ENCODE assay signal across 27 cellular contexts in the genomic region with DNA sequence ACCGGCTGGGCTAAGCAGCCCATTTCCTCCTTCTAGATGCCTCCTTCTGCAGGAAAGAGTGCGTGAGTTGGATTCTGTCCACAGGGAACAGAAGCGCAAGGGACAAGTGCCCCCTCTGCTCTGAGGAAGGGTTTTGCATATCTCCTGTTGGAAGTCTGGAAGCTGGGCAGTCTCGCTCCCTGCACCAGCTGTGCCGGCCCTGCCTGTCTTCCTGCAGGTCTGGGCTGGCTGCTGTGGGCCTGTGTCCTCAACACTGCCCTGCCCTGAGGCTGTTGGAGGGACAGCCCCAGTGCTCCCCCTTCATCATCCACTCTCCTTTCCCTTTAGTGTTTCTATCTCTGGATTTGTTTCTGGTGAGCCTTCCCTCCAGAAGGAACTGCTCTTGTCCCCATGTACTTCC. TPM values are rescaled to one million over a fixed set of nuclear protein-coding genes. Genes with fewer than 3 reads are reported as not detected.
DNase-seq lines count a peak whose midpoint lies in the region; ATAC-seq and TF ChIP-seq lines count a peak whose summit lies in the region.
"Had no signal": no experiment of that assay in that cellular context is flagged by ENCODE, and none has a peak within 500 bp of the region (broad histone marks: within the 10 kb centered on the region; RNA-seq: fewer than 3 reads in every experiment).

No MANE protein-coding gene starts in this region.

- H3K9me2 ChIP-seq in GM23248 (ENCODE audit: insufficient read depth) = no peaks in the 10 kb centered on the region

- peaks cover 5% of the 10 kb centered on the region for H3K36me3 Mint-ChIP-seq in activated B cell treated with CpG ODN at 0.5 μM for 24 hours (ENCODE audit: low read depth)
- H3K36me3 Mint-ChIP-seq: activated CD4-positive, alpha-beta memory T cell treated with anti-CD3 and anti-CD28 coated beads for 36 hours; activated naive CD8-positive, alpha-beta T cell; CD14-positive monocyte; natural killer cell treated with Interleukin-12 subunit alpha and Interleukin-12 subunit beta and Interleukin-15 and Interleukin-18, amount 100 ng/mL, for 72 hours had no signal

- no peaks in the 10 kb centered on the region for H3K27me3 Mint-ChIP-seq in activated B cell treated with CpG ODN at 0.5 μM for 24 hours
- H3K27me3 Mint-ChIP-seq: activated CD4-positive, alpha-beta memory T cell treated with anti-CD3 and anti-CD28 coated beads for 36 hours; activated naive CD8-positive, alpha-beta T cell; natural killer cell treated with Interleukin-12 subunit alpha and Interleukin-12 subunit beta and Interleukin-15 and Interleukin-18, amount 100 ng/mL, for 72 hours had no signal

- no peaks in the 10 kb centered on the region for H3F3A ChIP-seq in GM23248 (ENCODE audit: insufficient read depth)

- no peak overlapping the region for H2AFZ ChIP-seq in GM23248
- H2AFZ ChIP-seq: PC-9 had no signal

- in situ Hi-C loops in GM23248 (cut with MboI) = no loop called here

- WGBS in heart right ventricle, 2 donors = 23 to 42% methylated on average over 5 of the region's 5 CpGs
- WGBS in GM23248 (ENCODE audit: low coverage in 1 of 2, low lambda C conversion rate in 2 of 2, missing lambda C conversion rate in 2 of 2), 2 experiments = 76 to 78% methylated on average over 5 of the region's 5 CpGs

- CTCF ChIA-PET in activated B cell treated with CpG ODN at 0.5 μM for 24 hours (lab: Charles Lee) = interaction anchor here (1.2 to 12.5 kb wide), 4 partner anchors 11 to 146 kb away, joined by 4 to 212 read pairs (median 6); no protein-coding TSS in a partner anchor

- H4K20me1 ChIP-seq in GM23248 (ENCODE audit: insufficient read depth) = no peaks in the 10 kb centered on the region

- intact Hi-C loops in heart right ventricle (cut with DNase I) = no loop called here
- intact Hi-C loops in left ventricle myocardium superior (cut with micrococcal nuclease) = no loop called here
- intact Hi-C loops in activated B cell treated with CpG ODN at 0.5 μM for 24 hours (cut with micrococcal nuclease) = loop anchor here (2.0 kb wide), 1 partner anchor 15 kb away; no protein-coding TSS in a partner anchor
- intact Hi-C loops in lower lobe of right lung (cut with DNase I) = no loop called here
- intact Hi-C loops in upper lobe of right lung (cut with DNase I) = no loop called here

- DNase-seq in heart right ventricle (no peak), left ventricle myocardium superior (no peak), activated B cell treated with CpG ODN at 0.5 μM for 24 hours (no peak), lower lobe of right lung (no peak), upper lobe of right lung (no peak), NCI-H1417 treated with DMSO at 0.1 percent for 48 hours (lab: John Stamatoyannopoulos, UW) (no peak), GM23248 (no peak)
- DNase-seq: activated CD4-positive, alpha-beta memory T cell treated with anti-CD3 and anti-CD28 coated beads for 36 hours; Calu3; central memory CD4-positive, alpha-beta T cell; dorsolateral prefrontal cortex; NCI-H1092 treated with DMSO at 0.1 percent for 48 hours; NCI-H187 treated with DMSO at 0.1 percent for 48 hours; NCI-H524 treated with DMSO at 0.1 percent for 48 hours; NK-92 treated with Interleukin-12 subunit alpha and Interleukin-12 subunit beta, amount 100 ng/mL, for 24 hours; PC-9; retina; SHP77 treated with DMSO at 0.1 percent for 48 hours; substantia nigra had no signal

- H3K9ac ChIP-seq in GM23248 = no peak overlapping the region

- TF ChIP-seq CTCF in heart right ventricle (IDR thresholded peaks at IDR 0.05) (no peak), activated B cell treated with CpG ODN at 0.5 μM for 24 hours (IDR thresholded peaks at IDR 0.05) (no peak), lower lobe of right lung (IDR thresholded peaks at IDR 0.05) (no peak), upper lobe of right lung (IDR thresholded peaks at IDR 0.05) (no peak)

- no peaks in the 10 kb centered on the region for H3K36me3 ChIP-seq in heart right ventricle
- H3K36me3 ChIP-seq in lower lobe of right lung = no peaks in the 10 kb centered on the region
- no peaks in the 10 kb centered on the region for H3K36me3 ChIP-seq in upper lobe of right lung
- no peaks in the 10 kb centered on the region for H3K36me3 ChIP-seq in GM23248 (ENCODE audit: low read depth)

- H3K4me3 Mint-ChIP-seq in activated B cell treated with CpG ODN at 0.5 μM for 24 hours = peak overlapping the region; percentile 7
- H3K4me3 Mint-ChIP-seq: activated CD4-positive, alpha-beta memory T cell treated with anti-CD3 and anti-CD28 coated beads for 36 hours; activated naive CD8-positive, alpha-beta T cell; CD14-positive monocyte; natural killer cell treated with Interleukin-12 subunit alpha and Interleukin-12 subunit beta and Interleukin-15 and Interleukin-18, amount 100 ng/mL, for 72 hours had no signal

- H3K27me3 ChIP-seq in heart right ventricle (no peaks in the 10 kb centered on the region), lower lobe of right lung (ENCODE audit: low read depth) (no peaks in the 10 kb centered on the region), upper lobe of right lung (no peaks in the 10 kb centered on the region), GM23248 (replicated peaks; ENCODE audit: insufficient read depth) (no peaks in the 10 kb centered on the region)
- H3K27me3 ChIP-seq: ascending aorta, dorsolateral prefrontal cortex, gastroesophageal sphincter had no signal

- H3K27ac Mint-ChIP-seq in activated B cell treated with CpG ODN at 0.5 μM for 24 hours = peak overlapping the region; percentile 70
- H3K27ac Mint-ChIP-seq: activated CD4-positive, alpha-beta memory T cell treated with anti-CD3 and anti-CD28 coated beads for 36 hours; activated naive CD8-positive, alpha-beta T cell; activated T-helper 2 cell treated with anti-CD3 and anti-CD28 coated beads, Interferon-gamma antibody, Interleukin-2, Interleukin-4, amounts not matched to agents 10 μg/mL and 5 μg/mL and 100 μg/mL, durations not matched to agents 14 hours and 24 hours and 36 hours; CD14-positive monocyte; natural killer cell treated with Interleukin-12 subunit alpha and Interleukin-12 subunit beta and Interleukin-15 and Interleukin-18, amount 100 ng/mL, for 72 hours had no signal

- no peaks in the 10 kb centered on the region for H3K9me3 Mint-ChIP-seq in activated B cell treated with CpG ODN at 0.5 μM for 24 hours
- H3K9me3 Mint-ChIP-seq: activated CD4-positive, alpha-beta memory T cell treated with anti-CD3 and anti-CD28 coated beads for 36 hours; activated T-helper 2 cell treated with anti-CD3 and anti-CD28 coated beads, Interferon-gamma antibody, Interleukin-2, Interleukin-4, amounts not matched to agents 10 μg/mL and 5 μg/mL and 100 μg/mL, durations not matched to agents 14 hours and 24 hours and 36 hours; CD14-positive monocyte; natural killer cell treated with Interleukin-12 subunit alpha and Interleukin-12 subunit beta and Interleukin-15 and Interleukin-18, amount 100 ng/mL, for 72 hours had no signal

- H3K79me2 ChIP-seq in GM23248 (ENCODE audit: insufficient read depth) = peaks cover 100% of the 10 kb centered on the region

- H3K4me1 ChIP-seq in heart right ventricle = peaks cover 13 to 93% (median 65%) of the 10 kb centered on the region in 9 donors
- peaks cover 82% of the 10 kb centered on the region for H3K4me1 ChIP-seq in lower lobe of right lung
- peaks cover 39% of the 10 kb centered on the region for H3K4me1 ChIP-seq in upper lobe of right lung
- peaks cover 10% of the 10 kb centered on the region for H3K4me1 ChIP-seq in GM23248 (ENCODE audit: insufficient read depth)

- H3K9me3 ChIP-seq in heart right ventricle (no peaks in the 10 kb centered on the region), lower lobe of right lung (no peaks in the 10 kb centered on the region), upper lobe of right lung (no peaks in the 10 kb centered on the region), GM23248 (ENCODE audit: low read depth) (no peaks in the 10 kb centered on the region)
- H3K9me3 ChIP-seq: ascending aorta, gastroesophageal sphincter had no signal

- H3K4me1 Mint-ChIP-seq in activated B cell treated with CpG ODN at 0.5 μM for 24 hours = peaks cover 86% of the 10 kb centered on the region

- H3K27ac ChIP-seq in heart right ventricle (peak overlapping the region in 8 of 10 donors; percentile 10 to 93 (median 63)), lower lobe of right lung (peak overlapping the region; percentile 18), upper lobe of right lung (peak overlapping the region; percentile 27), GM23248 (no peak overlapping the region)
- H3K27ac ChIP-seq: ascending aorta, PC-9 had no signal

- POLR2A ChIA-PET in activated B cell treated with CpG ODN at 0.5 μM for 24 hours (lab: Charles Lee) = interaction anchor here (1.4 kb wide), 1 partner anchor 29 kb away, joined by 3 read pairs; no protein-coding TSS in a partner anchor

- H3K4me3 ChIP-seq in heart right ventricle (no peak overlapping the region), lower lobe of right lung (no peak overlapping the region), upper lobe of right lung (no peak overlapping the region), GM23248 (no peak overlapping the region)
- H3K4me3 ChIP-seq: ascending aorta, dorsolateral prefrontal cortex, gastroesophageal sphincter, PC-9, smooth muscle cell had no signal

- ATAC-seq in heart right ventricle = no peak
- ATAC-seq in left ventricle myocardium superior = no peak
- ATAC-seq in activated B cell treated with CpG ODN at 0.5 μM for 24 hours (ENCODE audit: low read depth) = no peak
- no peak for ATAC-seq in lower lobe of right lung
- ATAC-seq in upper lobe of right lung = no peak
- ATAC-seq in GM19324 (IDR thresholded peaks at IDR 0.05; ENCODE audit: low FRiP score, unreplicated experiment) = no peak
- ATAC-seq: gastroesophageal sphincter; natural killer cell treated with Interleukin-12 subunit alpha and Interleukin-12 subunit beta and Interleukin-15 and Interleukin-18, amount 100 ng/mL, for 72 hours had no signal

- no peak overlapping the region for H3K4me2 ChIP-seq in GM23248 (ENCODE audit: unreplicated experiment)
- H3K4me2 ChIP-seq: PC-9, smooth muscle cell had no signal

RNA-seq across cellular contexts. Expression of a gene that starts 21.8 kb away (rescaled TPM):
- 10 to 100 TPM; 11.8 to 21.2 (median 13.5) TPM for total RNA-seq in heart right ventricle
- 10 to 100 TPM in 1 of 2 donors, 1 to 10 TPM in 1; 7.4 to 17.3 TPM for polyA plus RNA-seq in heart right ventricle
- 13.6 TPM for total RNA-seq in left ventricle myocardium superior
- 21.6 and 22.6 TPM in 2 replicates for total RNA-seq in activated B cell treated with CpG ODN at 0.5 μM for 24 hours
- total RNA-seq in lower lobe of right lung = 48.2 TPM
- total RNA-seq in upper lobe of right lung = 73.6 TPM
- total RNA-seq in GM23248 (2014; rRNA removed; shearing (Covaris generic)) = 17.4 and 22.6 TPM in 2 replicates
- 16.3 and 18.7 TPM in 2 replicates for polyA plus RNA-seq in GM23248 (2016; fragmentation: Nextera tagmentation; extraction: Ambion mirVana)
